In genomic region chr10:73206385-73206784, GRCh38 we compare ENCODE assay signal across 7 cellular contexts.
"Had no signal": no experiment of that assay in that cellular context is flagged by ENCODE, and none has a peak within 500 bp of the region (broad histone marks: within the 10 kb centered on the region; RNA-seq: fewer than 3 reads in every experiment).

No MANE protein-coding gene starts in this region.

- ATAC-seq: HepG2 had no signal

- DNase-seq: H9, HCEC 1CT, HFFc6, KG1 had no signal

- H3K27ac Mint-ChIP-seq: H9, HFFc6 had no signal

- H3K27me3 Mint-ChIP-seq: IgD-negative memory B cell had no signal

- H3K27ac ChIP-seq: HL-60 had no signal

- H3K4me1 Mint-ChIP-seq: H9, IgD-negative memory B cell had no signal

- H3K4me3 Mint-ChIP-seq: H9, HFFc6, IgD-negative memory B cell had no signal
